ENCODE assay signal across 1 cellular context in genomic region chr3:14222457-14222856, GRCh38.
TF ChIP-seq lines count a peak whose summit lies in the region.

No MANE protein-coding gene starts in this region.

TF ChIP-seq in K562, 482 proteins besides CTCF, POLR2A, EP300 and RAD21 (continued from another document):
- 0 out of 2 replicates have a peak, but pooled peaks have one; percentile 8 for TF ChIP-seq ZNF592 (IDR thresholded peaks at IDR 0.05)
- 0 out of 2 replicates have a peak, but pooled peaks have one; percentile 2 for TF ChIP-seq EP400 (IDR thresholded peaks at IDR 0.05)
